ENCODE assay signal across 8 cellular contexts in genomic region chr12:54281261-54281638, GRCh38. TPM values are rescaled to one million over a fixed set of nuclear protein-coding genes. Genes with fewer than 3 reads are reported as not detected.
DNase-seq lines count a peak whose midpoint lies in the region; ATAC-seq, FAIRE-seq and TF ChIP-seq lines count a peak whose summit lies in the region.
"Not testable (repeated sequence)": the region's sequence is repeated elsewhere in the genome, so short reads cannot be mapped to it uniquely, and the experiment has no call there.

No MANE protein-coding gene starts in this region.

- H3K27ac ChIP-seq in C4-2B: peak overlapping the region; percentile 95
- peak overlapping the region; percentile 99 for H3K27ac ChIP-seq in HL-60 (replicated peaks)
- H3K27ac ChIP-seq in Peyer's patch: peak overlapping the region; percentile 90 to 97 (median 95)
- peak overlapping the region; percentile 98 for H3K27ac ChIP-seq in mammary epithelial cell (ENCODE audit: insufficient read depth, low read depth, low read length)
- H3K27ac ChIP-seq in HepG2 (ENCODE audit: extremely low read length, insufficient read depth, low read length): peak overlapping the region; percentile 96
- H3K27ac ChIP-seq in pancreas: peak overlapping the region; percentile 95 to 96 (median 96)
- peak overlapping the region; percentile 93 for H3K27ac ChIP-seq in thymus (ENCODE audit: low read depth)

- TF ChIP-seq EP300 in HepG2 (IDR thresholded peaks at IDR 0.05; ENCODE audit: low read depth in 2 of 2, low read length in 2 of 2); HepG2 (CRISPR knock-in tag; IDR thresholded peaks at IDR 0.05; ENCODE audit: borderline replicate concordance): not testable (repeated sequence)

- in situ Hi-C loops in mammary epithelial cell (cut with MboI; ENCODE audit: low sequenced_read_pairs in 2 of 2): not testable (repeated sequence)
- in situ Hi-C loops in HepG2 (cut with HindIII; ENCODE audit: extremely low pct_ligation_motif_present, low pct_unique_long_range_greater_than_20kb): loop anchor here (5.0 kb wide), 1 partner anchor 46 kb away; the partner anchor contains the start of gene COPZ1

- not testable (repeated sequence) for H2AFZ ChIP-seq in mammary epithelial cell (ENCODE audit: low read depth, low read length); HepG2 (ENCODE audit: low read length)

- not testable (repeated sequence) for H3K27me3 ChIP-seq in HL-60 (ENCODE audit: insufficient read depth, poor library complexity, severe bottlenecking); Peyer's patch; mammary epithelial cell (ENCODE audit: insufficient read depth, low read length); HepG2 (ENCODE audit: control insufficient read depth in 1 of 2, insufficient read depth in 2 of 2, low read length in 2 of 2); pancreas; thymus (ENCODE audit: control insufficient read depth, insufficient read depth)

- not testable (repeated sequence) for TF ChIP-seq POLR2A in Peyer's patch (IDR thresholded peaks at IDR 0.05); HepG2 (IDR thresholded peaks at IDR 0.05; ENCODE audit: insufficient read depth in 1 of 2, low read depth in 2 of 2, low read length in 2 of 2)

- peaks cover 0 to 40% (median 0%) of the 10 kb centered on the region in 3 donors for H3K36me3 ChIP-seq in Peyer's patch
- H3K36me3 ChIP-seq in mammary epithelial cell (ENCODE audit: insufficient read depth, low read length): peaks cover 34% of the 10 kb centered on the region
- peaks cover 9 to 46% of the 10 kb centered on the region in 2 experiments for H3K36me3 ChIP-seq in HepG2 (replicated peaks in 1 of 2; ENCODE audit: control insufficient read depth in 1 of 2, insufficient read depth in 2 of 2, low read length in 2 of 2)
- H3K36me3 ChIP-seq in pancreas: peaks cover 4 to 29% (median 13%) of the 10 kb centered on the region in 3 donors
- H3K36me3 ChIP-seq in thymus (ENCODE audit: control insufficient read depth, insufficient read depth): peaks cover 25% of the 10 kb centered on the region

- POLR2A ChIA-PET in HepG2 (lab: Yijun Ruan, JAX): interaction anchor here (2.2 to 4.5 kb wide), 6 partner anchors 14 to 77 kb away, joined by 9 to 176 read pairs (median 47); partner anchors contain the start of genes COPZ1 and NFE2

- 0% methylated on average over 10 of the region's 10 CpGs for WGBS in mammary epithelial cell (ENCODE audit: low coverage, missing lambda C conversion rate)
- 2% methylated on average over 10 of the region's 10 CpGs for WGBS in HepG2 (ENCODE audit: low lambda C conversion rate)
- WGBS in pancreas, 2 donors: 0 to 1% methylated on average over 10 of the region's 10 CpGs
- under 1% methylated on average over 10 of the region's 10 CpGs for WGBS in thymus

- H3K9ac ChIP-seq in mammary epithelial cell (ENCODE audit: insufficient read depth, low read length) (peak overlapping the region; percentile 99), HepG2 (ENCODE audit: insufficient read depth, low read depth, low read length) (peak overlapping the region; percentile 100)

- not testable (repeated sequence) for TF ChIP-seq CTCF in C4-2B (conservative IDR thresholded peaks at IDR 0.05); HL-60 (IDR thresholded peaks at IDR 0.05; ENCODE audit: insufficient read depth, low read length); Peyer's patch (IDR thresholded peaks at IDR 0.05); mammary epithelial cell (conservative IDR thresholded peaks at IDR 0.05 in 1 of 2, IDR thresholded peaks at IDR 0.05 in 1 of 2; ENCODE audit: extremely low read depth in 1 of 2, insufficient read depth in 1 of 2, low read depth in 1 of 2, low read length in 2 of 2); fibroblast of pulmonary artery (IDR thresholded peaks at IDR 0.05; ENCODE audit: low read length, missing control alignments); HepG2 (CRISPR knock-in tag; IDR thresholded peaks at IDR 0.05); pancreas (IDR thresholded peaks at IDR 0.05)

- DNase-seq in HL-60 (ENCODE audit: low read depth in 1 of 2, low spot score in 1 of 2); Peyer's patch; mammary epithelial cell; fibroblast of pulmonary artery (ENCODE audit: low read depth); HepG2 (ENCODE audit: low spot score); pancreas: not testable (repeated sequence)

- TF ChIP-seq RAD21 in HepG2 (CRISPR knock-in tag; IDR thresholded peaks at IDR 0.05): not testable (repeated sequence)

- peak overlapping the region; percentile 80 for H3K4me2 ChIP-seq in mammary epithelial cell (ENCODE audit: insufficient read depth, low read depth, low read length)
- H3K4me2 ChIP-seq in HepG2 (ENCODE audit: low read depth, low read length): peak overlapping the region; percentile 79

- CTCF ChIA-PET in mammary epithelial cell (lab: Charles Lee; ENCODE audit: low non-redundant PET); HepG2 (lab: Yijun Ruan, JAX; ENCODE audit: low intra/inter-chr PET ratio, low total read pairs): not testable (repeated sequence)

- H3K4me3 ChIP-seq in HL-60 (replicated peaks; ENCODE audit: insufficient read depth, low read length) (peak overlapping the region; percentile 71), Peyer's patch (peak overlapping the region; percentile 64 to 77 (median 73)), mammary epithelial cell (replicated peaks in 1 of 3; ENCODE audit: insufficient read depth in 1 of 3, low read depth in 2 of 3, low read length in 3 of 3) (peak overlapping the region; percentile 59 to 93 (median 83)), fibroblast of pulmonary artery (replicated peaks; ENCODE audit: low read depth, low read length) (peak overlapping the region; percentile 85), HepG2 (replicated peaks in 1 of 3; ENCODE audit: insufficient read depth in 1 of 3, low read depth in 2 of 3, low read length in 3 of 3) (peak overlapping the region; percentile 73 to 79 (median 76)), pancreas (peak overlapping the region; percentile 54 to 78 (median 76)), thymus (ENCODE audit: low read length) (peak overlapping the region; percentile 75)

- ATAC-seq in HepG2, pancreas: not testable (repeated sequence)

- not testable (repeated sequence) for H3K9me3 ChIP-seq in Peyer's patch; mammary epithelial cell (replicated peaks; ENCODE audit: insufficient read depth, low read length); HepG2 (ENCODE audit: low read length); pancreas; thymus (ENCODE audit: control insufficient read depth)

- H3K4me1 ChIP-seq in Peyer's patch: peaks cover 0 to 58% (median 22%) of the 10 kb centered on the region in 4 donors
- peaks cover 29% of the 10 kb centered on the region for H3K4me1 ChIP-seq in mammary epithelial cell (ENCODE audit: insufficient read depth, low read length)
- peaks cover 66% of the 10 kb centered on the region for H3K4me1 ChIP-seq in HepG2 (ENCODE audit: insufficient read depth, low read length)
- peaks cover 17 to 42% (median 27%) of the 10 kb centered on the region in 3 donors for H3K4me1 ChIP-seq in pancreas
- peaks cover 23% of the 10 kb centered on the region for H3K4me1 ChIP-seq in thymus (ENCODE audit: control insufficient read depth, insufficient read depth, low read length)

- BruUV-seq in mammary epithelial cell (replicated peaks; lab: Mats Ljungman, UMichigan); HepG2 (replicated peaks; lab: Mats Ljungman, UMichigan): not testable (repeated sequence)

- H3K79me2 ChIP-seq in mammary epithelial cell (ENCODE audit: insufficient read depth, low read length) (peaks cover 86% of the 10 kb centered on the region), HepG2 (ENCODE audit: insufficient read depth, low read length) (peaks cover 71% of the 10 kb centered on the region)

- dilution Hi-C loops in mammary epithelial cell (cut with HindIII; ENCODE audit: low sequenced_read_pairs): not testable (repeated sequence)

- FAIRE-seq in HepG2 (lab: Jason Lieb, UNC); pancreas (lab: Jason Lieb, UNC): not testable (repeated sequence)

- H4K20me1 ChIP-seq in mammary epithelial cell (ENCODE audit: insufficient read depth, low read length) (peaks cover 13% of the 10 kb centered on the region), HepG2 (ENCODE audit: insufficient read depth, low read length) (peaks cover 47% of the 10 kb centered on the region)

- intact Hi-C loops in mammary epithelial cell (cut with micrococcal nuclease): loop anchor here (2.0 kb wide), 1 partner anchor 262 kb away; no protein-coding TSS in a partner anchor
- intact Hi-C loops in HepG2 (cut with micrococcal nuclease; ENCODE audit: unreplicated experiment); pancreas (cut with DNase I): not testable (repeated sequence)

RNA-seq across cellular contexts. Expression of gene HNRNPA1, which starts 0.7 kb away (rescaled TPM):
- total RNA-seq in Peyer's patch (100 to 1,000 TPM; 198 to 703 (median 254) TPM), mammary epithelial cell (1,000 to 10,000 TPM in 1 of 2 donors, 100 to 1,000 TPM in 1; 216 to 1,018 TPM), HepG2 (2016; rRNA removed; fragmentation: Illumina TruSeq; extraction: Trizol) (1,820 and 2,673 TPM in 2 replicates), pancreas (100 to 1,000 TPM; 266 to 784 (median 527) TPM)
- polyA plus RNA-seq in mammary epithelial cell (973 TPM), HepG2 (2011; rRNA removed) (480 and 535 TPM in 2 replicates), pancreas (100 to 1,000 TPM; 477 to 641 TPM), thymus (1,267 TPM)
- 602 TPM for polyA minus RNA-seq in mammary epithelial cell
- 661 and 834 TPM in 2 replicates for total RNA-seq in HepG2 (2016; cell fraction: cytosol; rRNA removed; fragmentation: Illumina TruSeq; extraction: Trizol; ENCODE audit: low read depth)
- 1,900 and 2,565 TPM in 2 replicates for total RNA-seq in HepG2 (2016; cell fraction: insoluble cytoplasmic fraction; rRNA removed; fragmentation: Illumina TruSeq; extraction: Trizol)
- total RNA-seq in HepG2 (2016; cell fraction: membrane; rRNA removed; fragmentation: Illumina TruSeq; extraction: Trizol): 1,646 and 2,012 TPM in 2 replicates
- total RNA-seq in HepG2 (2016; cell fraction: nucleus; rRNA removed; fragmentation: Illumina TruSeq; extraction: Trizol): 924 and 962 TPM in 2 replicates
- 613 and 623 TPM in 2 replicates for polyA plus RNA-seq in HepG2 (2011; cell fraction: cytosol; rRNA removed)
- polyA plus RNA-seq in HepG2 (2011; cell fraction: nucleus; rRNA removed): 402 and 463 TPM in 2 replicates
- 1,081 and 1,908 TPM in 2 replicates for polyA plus RNA-seq in HepG2 (2012)
- polyA plus RNA-seq in HepG2 (2016; cell fraction: cytosol; fragmentation: Illumina TruSeq; extraction: Trizol; ENCODE audit: low read depth): 1,228 and 1,423 TPM in 2 replicates
- polyA plus RNA-seq in HepG2 (2016; cell fraction: insoluble cytoplasmic fraction; fragmentation: Illumina TruSeq; extraction: Trizol; ENCODE audit: low read depth): 4,120 and 4,455 TPM in 2 replicates
- polyA plus RNA-seq in HepG2 (2016; cell fraction: membrane; fragmentation: Illumina TruSeq; extraction: Trizol; ENCODE audit: low read depth): 2,490 and 3,014 TPM in 2 replicates
- polyA plus RNA-seq in HepG2 (2016; cell fraction: nucleus; fragmentation: Illumina TruSeq; extraction: Trizol; ENCODE audit: insufficient read depth, low read depth): 1,903 and 1,961 TPM in 2 replicates
- 314 and 476 TPM in 2 replicates for polyA minus RNA-seq in HepG2 (2011; rRNA and poly(A)+ RNA removed; ENCODE audit: low replicate concordance)
- polyA minus RNA-seq in HepG2 (2011; cell fraction: cytosol; rRNA and poly(A)+ RNA removed): 569 and 577 TPM in 2 replicates
- polyA minus RNA-seq in HepG2 (2011; cell fraction: nucleus; rRNA and poly(A)+ RNA removed): 681 and 757 TPM in 2 replicates

RNA-seq across cellular contexts. Expression of gene CBX5, which starts 1.3 kb away (rescaled TPM):
- total RNA-seq in Peyer's patch: 10 to 100 TPM; 14.9 to 33.0 (median 20.4) TPM
- total RNA-seq in mammary epithelial cell: 10 to 100 TPM; 37.2 to 68.1 TPM
- 26.9 TPM for polyA plus RNA-seq in mammary epithelial cell
- 126 TPM for polyA minus RNA-seq in mammary epithelial cell
- total RNA-seq in HepG2 (2016; rRNA removed; fragmentation: Illumina TruSeq; extraction: Trizol): 22.2 and 45.4 TPM in 2 replicates
- 3.0 TPM in 2 replicates for total RNA-seq in HepG2 (2016; cell fraction: cytosol; rRNA removed; fragmentation: Illumina TruSeq; extraction: Trizol; ENCODE audit: low read depth)
- 20.1 and 44.7 TPM in 2 replicates for total RNA-seq in HepG2 (2016; cell fraction: insoluble cytoplasmic fraction; rRNA removed; fragmentation: Illumina TruSeq; extraction: Trizol)
- 9.1 and 9.7 TPM in 2 replicates for total RNA-seq in HepG2 (2016; cell fraction: membrane; rRNA removed; fragmentation: Illumina TruSeq; extraction: Trizol)
- total RNA-seq in HepG2 (2016; cell fraction: nucleus; rRNA removed; fragmentation: Illumina TruSeq; extraction: Trizol): 19.3 and 21.1 TPM in 2 replicates
- 10.5 and 16.0 TPM in 2 replicates for polyA plus RNA-seq in HepG2 (2011; rRNA removed)
- 6.7 and 8.9 TPM in 2 replicates for polyA plus RNA-seq in HepG2 (2011; cell fraction: cytosol; rRNA removed)
- 5.7 and 6.4 TPM in 2 replicates for polyA plus RNA-seq in HepG2 (2011; cell fraction: nucleus; rRNA removed)
- 8.5 and 12.6 TPM in 2 replicates for polyA plus RNA-seq in HepG2 (2012)
- polyA plus RNA-seq in HepG2 (2016; cell fraction: cytosol; fragmentation: Illumina TruSeq; extraction: Trizol; ENCODE audit: low read depth): 5.0 and 5.3 TPM in 2 replicates
- 32.3 and 33.7 TPM in 2 replicates for polyA plus RNA-seq in HepG2 (2016; cell fraction: insoluble cytoplasmic fraction; fragmentation: Illumina TruSeq; extraction: Trizol; ENCODE audit: low read depth)
- polyA plus RNA-seq in HepG2 (2016; cell fraction: membrane; fragmentation: Illumina TruSeq; extraction: Trizol; ENCODE audit: low read depth): 6.0 and 6.2 TPM in 2 replicates
- 17.7 and 19.9 TPM in 2 replicates for polyA plus RNA-seq in HepG2 (2016; cell fraction: nucleus; fragmentation: Illumina TruSeq; extraction: Trizol; ENCODE audit: insufficient read depth, low read depth)
- 23.7 and 77.0 TPM in 2 replicates for polyA minus RNA-seq in HepG2 (2011; rRNA and poly(A)+ RNA removed; ENCODE audit: low replicate concordance)
- polyA minus RNA-seq in HepG2 (2011; cell fraction: cytosol; rRNA and poly(A)+ RNA removed): 20.8 and 23.0 TPM in 2 replicates
- polyA minus RNA-seq in HepG2 (2011; cell fraction: nucleus; rRNA and poly(A)+ RNA removed): 16.2 and 18.3 TPM in 2 replicates
- 10 to 100 TPM; 22.7 to 41.4 (median 31.8) TPM for total RNA-seq in pancreas
- polyA plus RNA-seq in pancreas: 10 to 100 TPM in 1 of 2 donors, 1 to 10 TPM in 1; 5.9 to 10.0 TPM
- polyA plus RNA-seq in thymus: 8.4 TPM

RNA-seq across cellular contexts. Expression of gene NFE2, which starts 19.6 kb away (rescaled TPM):
- not detected for total RNA-seq in Peyer's patch
- under 1 TPM; 0.26 to 0.67 TPM for total RNA-seq in mammary epithelial cell
- polyA plus RNA-seq in mammary epithelial cell: 0.54 TPM
- polyA minus RNA-seq in mammary epithelial cell: not detected
- total RNA-seq in HepG2 (2016; rRNA removed; fragmentation: Illumina TruSeq; extraction: Trizol): 7.8 and 8.5 TPM in 2 replicates
- total RNA-seq in HepG2 (2016; cell fraction: cytosol; rRNA removed; fragmentation: Illumina TruSeq; extraction: Trizol; ENCODE audit: low read depth): 2.9 and 3.4 TPM in 2 replicates
- 7.5 and 8.1 TPM in 2 replicates for total RNA-seq in HepG2 (2016; cell fraction: insoluble cytoplasmic fraction; rRNA removed; fragmentation: Illumina TruSeq; extraction: Trizol)
- total RNA-seq in HepG2 (2016; cell fraction: membrane; rRNA removed; fragmentation: Illumina TruSeq; extraction: Trizol): 6.2 and 6.6 TPM in 2 replicates
- total RNA-seq in HepG2 (2016; cell fraction: nucleus; rRNA removed; fragmentation: Illumina TruSeq; extraction: Trizol): 5.7 and 6.3 TPM in 2 replicates
- 4.1 and 4.5 TPM in 2 replicates for polyA plus RNA-seq in HepG2 (2011; rRNA removed)
- polyA plus RNA-seq in HepG2 (2011; cell fraction: cytosol; rRNA removed): 2.5 and 3.0 TPM in 2 replicates
- 3.5 and 3.8 TPM in 2 replicates for polyA plus RNA-seq in HepG2 (2011; cell fraction: nucleus; rRNA removed)
- polyA plus RNA-seq in HepG2 (2012): 1.3 and 1.8 TPM in 2 replicates
- polyA plus RNA-seq in HepG2 (2016; cell fraction: cytosol; fragmentation: Illumina TruSeq; extraction: Trizol; ENCODE audit: low read depth): 1.9 and 3.1 TPM in 2 replicates
- polyA plus RNA-seq in HepG2 (2016; cell fraction: insoluble cytoplasmic fraction; fragmentation: Illumina TruSeq; extraction: Trizol; ENCODE audit: low read depth): 10.3 and 10.9 TPM in 2 replicates
- 3.7 and 4.5 TPM in 2 replicates for polyA plus RNA-seq in HepG2 (2016; cell fraction: membrane; fragmentation: Illumina TruSeq; extraction: Trizol; ENCODE audit: low read depth)
- 11.6 and 14.3 TPM in 2 replicates for polyA plus RNA-seq in HepG2 (2016; cell fraction: nucleus; fragmentation: Illumina TruSeq; extraction: Trizol; ENCODE audit: insufficient read depth, low read depth)
- polyA minus RNA-seq in HepG2 (2011; rRNA and poly(A)+ RNA removed; ENCODE audit: low replicate concordance): 1.7 and 3.8 TPM in 2 replicates
- polyA minus RNA-seq in HepG2 (2011; cell fraction: cytosol; rRNA and poly(A)+ RNA removed): 0.49 and 2.3 TPM in 2 replicates
- polyA minus RNA-seq in HepG2 (2011; cell fraction: nucleus; rRNA and poly(A)+ RNA removed): 1.0 and 1.7 TPM in 2 replicates
- total RNA-seq in pancreas: under 1 TPM in 5 of 6 donors, not detected in 1; 0.16 to 0.58 (median 0.47) TPM
- polyA plus RNA-seq in pancreas: under 1 TPM; 0.28 to 0.34 TPM
- polyA plus RNA-seq in thymus: 2.8 TPM

RNA-seq across cellular contexts. Expression of gene COPZ1, which starts 43.7 kb away (rescaled TPM):
- 10 to 100 TPM; 42.4 to 66.9 (median 54.2) TPM for total RNA-seq in Peyer's patch
- total RNA-seq in mammary epithelial cell: 100 to 1,000 TPM; 113 to 155 TPM
- 172 TPM for polyA plus RNA-seq in mammary epithelial cell
- 168 TPM for polyA minus RNA-seq in mammary epithelial cell
- total RNA-seq in HepG2 (2016; rRNA removed; fragmentation: Illumina TruSeq; extraction: Trizol): 125 and 201 TPM in 2 replicates
- total RNA-seq in HepG2 (2016; cell fraction: cytosol; rRNA removed; fragmentation: Illumina TruSeq; extraction: Trizol; ENCODE audit: low read depth): 20.4 and 22.6 TPM in 2 replicates
- total RNA-seq in HepG2 (2016; cell fraction: insoluble cytoplasmic fraction; rRNA removed; fragmentation: Illumina TruSeq; extraction: Trizol): 123 and 217 TPM in 2 replicates
- 45.5 and 48.0 TPM in 2 replicates for total RNA-seq in HepG2 (2016; cell fraction: membrane; rRNA removed; fragmentation: Illumina TruSeq; extraction: Trizol)
- 42.3 and 53.2 TPM in 2 replicates for total RNA-seq in HepG2 (2016; cell fraction: nucleus; rRNA removed; fragmentation: Illumina TruSeq; extraction: Trizol)
- 134 and 184 TPM in 2 replicates for polyA plus RNA-seq in HepG2 (2011; rRNA removed)
- polyA plus RNA-seq in HepG2 (2011; cell fraction: cytosol; rRNA removed): 121 and 141 TPM in 2 replicates
- 41.8 and 48.0 TPM in 2 replicates for polyA plus RNA-seq in HepG2 (2011; cell fraction: nucleus; rRNA removed)
- polyA plus RNA-seq in HepG2 (2012): 118 and 217 TPM in 2 replicates
- 37.1 and 37.6 TPM in 2 replicates for polyA plus RNA-seq in HepG2 (2016; cell fraction: cytosol; fragmentation: Illumina TruSeq; extraction: Trizol; ENCODE audit: low read depth)
- 312 and 355 TPM in 2 replicates for polyA plus RNA-seq in HepG2 (2016; cell fraction: insoluble cytoplasmic fraction; fragmentation: Illumina TruSeq; extraction: Trizol; ENCODE audit: low read depth)
- 61.8 and 63.8 TPM in 2 replicates for polyA plus RNA-seq in HepG2 (2016; cell fraction: membrane; fragmentation: Illumina TruSeq; extraction: Trizol; ENCODE audit: low read depth)
- polyA plus RNA-seq in HepG2 (2016; cell fraction: nucleus; fragmentation: Illumina TruSeq; extraction: Trizol; ENCODE audit: insufficient read depth, low read depth): 112 and 113 TPM in 2 replicates
- polyA minus RNA-seq in HepG2 (2011; rRNA and poly(A)+ RNA removed; ENCODE audit: low replicate concordance): 102 and 206 TPM in 2 replicates
- 105 and 134 TPM in 2 replicates for polyA minus RNA-seq in HepG2 (2011; cell fraction: cytosol; rRNA and poly(A)+ RNA removed)
- polyA minus RNA-seq in HepG2 (2011; cell fraction: nucleus; rRNA and poly(A)+ RNA removed): 37.2 and 53.7 TPM in 2 replicates
- total RNA-seq in pancreas: 100 to 1,000 TPM in 5 of 6 donors, 10 to 100 TPM in 1; 76.6 to 115 (median 110) TPM
- polyA plus RNA-seq in pancreas: 10 to 100 TPM; 44.6 to 86.6 TPM
- 94.9 TPM for polyA plus RNA-seq in thymus
